Comparison of ENCODE assay signal across 22 cellular contexts in genomic region chr12:130981947-130982346, GRCh38. TPM values are rescaled to one million over a fixed set of nuclear protein-coding genes. Genes with fewer than 3 reads are reported as not detected.
DNase-seq lines count a peak whose midpoint lies in the region; ATAC-seq and TF ChIP-seq lines count a peak whose summit lies in the region.
"Had no signal": no experiment of that assay in that cellular context is flagged by ENCODE, and none has a peak within 500 bp of the region (broad histone marks: within the 10 kb centered on the region; RNA-seq: fewer than 3 reads in every experiment).

No MANE protein-coding gene starts in this region.

- H3K4ac ChIP-seq in H9 (ENCODE audit: low read depth, low read length) = no peak overlapping the region

- no peak overlapping the region for H3K27ac Mint-ChIP-seq in H9
- H3K27ac Mint-ChIP-seq in neural crest cell (ENCODE audit: unreplicated experiment) = peak overlapping the region; percentile 6
- no peak overlapping the region for H3K27ac Mint-ChIP-seq in activated CD4-positive, alpha-beta T cell treated with anti-CD3 and anti-CD28 coated beads for 36 hours

- H3K4me1 ChIP-seq in H9 (ENCODE audit: insufficient read depth, low read length) = no peaks in the 10 kb centered on the region
- peaks cover 0 to 7% of the 10 kb centered on the region in 2 donors for H3K4me1 ChIP-seq in thyroid gland
- H3K4me1 ChIP-seq: HAP-1, SJCRH30 had no signal

- H3K79me1 ChIP-seq in H9 (ENCODE audit: insufficient read depth, low read depth, low read length, poor library complexity, severe bottlenecking) = no peaks in the 10 kb centered on the region

- H3K4me1 Mint-ChIP-seq in H9 (peaks cover 7 to 13% of the 10 kb centered on the region in 2 experiments), neural crest cell (peaks cover 34% of the 10 kb centered on the region)
- no peaks in the 10 kb centered on the region for H3K4me1 Mint-ChIP-seq in activated CD4-positive, alpha-beta T cell treated with anti-CD3 and anti-CD28 coated beads for 36 hours

- no peak for TF ChIP-seq POLR2A in thyroid gland (IDR thresholded peaks at IDR 0.05)

- no peak overlapping the region for H2BK5ac ChIP-seq in H9 (ENCODE audit: insufficient read length, low read length)

- no peak overlapping the region for H3K27ac ChIP-seq in H9 (ENCODE audit: insufficient read length, low read depth, low read length)
- H3K27ac ChIP-seq in coronary artery = no peak overlapping the region
- no peak overlapping the region for H3K27ac ChIP-seq in thyroid gland
- H3K27ac ChIP-seq: KMS-11, SJCRH30 had no signal

- H2BK15ac ChIP-seq in H9 (ENCODE audit: low read depth, low read length) = no peak overlapping the region

- H4K20me1 ChIP-seq in H9 (ENCODE audit: control insufficient read depth, insufficient read depth, insufficient read length) = no peaks in the 10 kb centered on the region

- H3K4me2 ChIP-seq in H9 (ENCODE audit: insufficient read depth, insufficient read length, low read length) = no peak overlapping the region
- H3K4me2 ChIP-seq: KMS-11 had no signal

- H2AFZ ChIP-seq in H9 (ENCODE audit: low read length) = no peak overlapping the region

- H3K4me3 Mint-ChIP-seq in H9 = no peak overlapping the region
- no peak overlapping the region for H3K4me3 Mint-ChIP-seq in neural crest cell
- H3K4me3 Mint-ChIP-seq in activated CD4-positive, alpha-beta T cell treated with anti-CD3 and anti-CD28 coated beads for 36 hours = no peak overlapping the region

- DNase-seq in Right ventricle myocardium superior = peak; percentile 36
- DNase-seq in left cardiac atrium = no peak
- DNase-seq in H9 = peak; percentile 24
- DNase-seq in coronary artery (ENCODE audit: low spot score) = peak; percentile 69
- no peak for DNase-seq in neural crest cell (ENCODE audit: low read depth, low spot score)
- no peak for DNase-seq in activated CD4-positive, alpha-beta T cell treated with anti-CD3 and anti-CD28 coated beads for 36 hours
- no peak for DNase-seq in HPDE6-E6E7 (ENCODE audit: extremely low spot score)
- DNase-seq in thyroid gland = no peak
- DNase-seq: 8988T, AML-193, DMS53, EL, IMR-90, NCI-H1092 treated with DMSO at 0.1 percent for 48 hours, NCI-H146, NCI-H2029, NCI-H2227 treated with DMSO at 0.1 percent for 48 hours, NCI-H510A, NCI-H748 treated with DMSO at 0.1 percent for 48 hours, SJCRH30 had no signal

- H3K9me3 ChIP-seq in H9 (ENCODE audit: control insufficient read depth, low read depth, low read length) (no peaks in the 10 kb centered on the region), thyroid gland (no peaks in the 10 kb centered on the region)
- H3K9me3 ChIP-seq: HAP-1, SJCRH30 had no signal

- no peak overlapping the region; the same call in 1 of the 2 replicates for H3K14ac ChIP-seq in H9 (ENCODE audit: insufficient read depth, low read length)

- H3K27me3 ChIP-seq in H9 (ENCODE audit: insufficient read depth, low read length) (no peaks in the 10 kb centered on the region), thyroid gland (no peaks in the 10 kb centered on the region)

- H3K4me3 ChIP-seq in coronary artery (no peak overlapping the region), thyroid gland (replicated peaks in 1 of 3) (no peak overlapping the region)
- H3K4me3 ChIP-seq: HAP-1, SJCRH30 had no signal

- no peak overlapping the region for H4K5ac ChIP-seq in H9 (ENCODE audit: insufficient read length, low read depth, low read length)

- no peak overlapping the region for H2BK12ac ChIP-seq in H9 (ENCODE audit: insufficient read length, low read depth, low read length)

- H3K9me3 Mint-ChIP-seq in H9 (no peaks in the 10 kb centered on the region), neural crest cell (no peaks in the 10 kb centered on the region)
- H3K9me3 Mint-ChIP-seq in activated CD4-positive, alpha-beta T cell treated with anti-CD3 and anti-CD28 coated beads for 36 hours (ENCODE audit: low read depth) = no peaks in the 10 kb centered on the region

- CTCF ChIA-PET in activated CD4-positive, alpha-beta T cell treated with anti-CD3 and anti-CD28 coated beads for 36 hours (lab: Charles Lee) = interaction anchor here (0.6 kb wide), 1 partner anchor 150 kb away, joined by 3 read pairs; no protein-coding TSS in a partner anchor

- H2BK120ac ChIP-seq in H9 (ENCODE audit: low read depth, low read length, poor library complexity, severe bottlenecking) = no peak overlapping the region

- no peak for TF ChIP-seq CTCF in H9 (conservative IDR thresholded peaks at IDR 0.05)
- TF ChIP-seq CTCF in coronary artery (IDR thresholded peaks at IDR 0.05) = no peak
- TF ChIP-seq CTCF in neural crest cell (conservative IDR thresholded peaks at IDR 0.05) = no peak
- TF ChIP-seq CTCF in thyroid gland (IDR thresholded peaks at IDR 0.05) = no peak

- ATAC-seq in Right ventricle myocardium superior (ENCODE audit: poor library complexity) (no peak), left cardiac atrium (no peak)
- no peak for ATAC-seq in activated CD4-positive, alpha-beta T cell treated with anti-CD3 and anti-CD28 coated beads for 36 hours

- H3K36me3 Mint-ChIP-seq in H9 (ENCODE audit: insufficient read depth in 1 of 3, low read depth in 3 of 3) (no peaks in the 10 kb centered on the region; a peak in 1 of 7 replicates), neural crest cell (ENCODE audit: low read depth) (no peaks in the 10 kb centered on the region)
- H3K36me3 Mint-ChIP-seq in activated CD4-positive, alpha-beta T cell treated with anti-CD3 and anti-CD28 coated beads for 36 hours (ENCODE audit: low read depth) = no peaks in the 10 kb centered on the region

- H3K23me2 ChIP-seq in H9 (ENCODE audit: insufficient read length, low read depth, low read length, poor library complexity, severe bottlenecking) = no peaks in the 10 kb centered on the region

- intact Hi-C loops in Right ventricle myocardium superior (cut with DNase I) (no loop called here), left cardiac atrium (cut with DNase I) (no loop called here), thyroid gland (cut with DNase I) (no loop called here)
- intact Hi-C loops in activated CD4-positive, alpha-beta T cell treated with anti-CD3 and anti-CD28 coated beads for 36 hours (cut with DNase I, micrococcal nuclease) = no loop called here

- no peaks in the 10 kb centered on the region for H3K36me3 ChIP-seq in thyroid gland
- H3K36me3 ChIP-seq: HAP-1, SJCRH30 had no signal

- H3K27me3 Mint-ChIP-seq in H9 (ENCODE audit: low read depth) (peaks cover 13% of the 10 kb centered on the region), neural crest cell (ENCODE audit: low read depth) (no peaks in the 10 kb centered on the region)
- peaks cover 18% of the 10 kb centered on the region for H3K27me3 Mint-ChIP-seq in activated CD4-positive, alpha-beta T cell treated with anti-CD3 and anti-CD28 coated beads for 36 hours

- H3K18ac ChIP-seq in H9 (ENCODE audit: insufficient read length, low read depth, low read length) = no peak overlapping the region

- no peak overlapping the region for H2AK5ac ChIP-seq in H9 (ENCODE audit: insufficient read length, low read length)

- H3T11ph ChIP-seq in H9 (ENCODE audit: low read length) = no peak overlapping the region

- H4K8ac ChIP-seq in H9 (replicated peaks; ENCODE audit: insufficient read length, low read depth, low read length) = no peak overlapping the region

- no peak overlapping the region for H2BK20ac ChIP-seq in H9 (ENCODE audit: low read depth, low read length, poor library complexity, severe bottlenecking)

- no peak overlapping the region for H3K56ac ChIP-seq in H9 (ENCODE audit: insufficient read length, low read depth, low read length)

- POLR2A ChIA-PET in activated CD4-positive, alpha-beta T cell treated with anti-CD3 and anti-CD28 coated beads for 36 hours (lab: Charles Lee) = no interaction called here

- no CpG with 5 or more reads among the region's 11 CpGs for WGBS in H9 (ENCODE audit: extremely low coverage, insufficient read length, low lambda C conversion rate)
- 96 to 98% methylated on average over 6 to 7 of the region's 11 CpGs for WGBS in thyroid gland, 2 donors

- H3K23ac ChIP-seq in H9 (ENCODE audit: insufficient read length, low read depth, low read length) = no peak overlapping the region

- no peaks in the 10 kb centered on the region for H3K79me2 ChIP-seq in H9 (ENCODE audit: insufficient read depth, low read length)

- no peak overlapping the region for H4K91ac ChIP-seq in H9 (ENCODE audit: insufficient read length, low read depth, low read length)

- no peak overlapping the region for H3K9ac ChIP-seq in H9 (ENCODE audit: extremely low read depth, insufficient read length, low read length)
- H3K9ac ChIP-seq: KMS-11 had no signal

RNA-seq across cellular contexts. Expression of gene ADGRD1, which starts 28.2 kb away (rescaled TPM):
- 86.1 TPM for total RNA-seq in Right ventricle myocardium superior
- 100 to 1,000 TPM; 143 to 254 TPM for total RNA-seq in left cardiac atrium
- total RNA-seq in H9 (2021) = 0.09 and 0.52 TPM in 2 replicates
- total RNA-seq in neural crest cell = 0.73 and 0.98 TPM in 2 replicates
- total RNA-seq in activated CD4-positive, alpha-beta T cell treated with anti-CD3 and anti-CD28 coated beads for 36 hours = 1 to 10 TPM; 1.8 to 2.3 TPM
- total RNA-seq in thyroid gland = 10 to 100 TPM; 14.1 to 44.3 (median 24.7) TPM
- total RNA-seq: IMR-90 had no signal

Comparison
In these comparisons a context has a peak if more than half of its experiments do, and no peak if none do; other contexts are left out.
1. DNase-seq: peak in Right ventricle myocardium superior (single experiment), H9 (single experiment) and coronary artery (single experiment); none in left cardiac atrium (single experiment), neural crest cell (single experiment), activated CD4-positive, alpha-beta T cell treated with anti-CD3 and anti-CD28 coated beads for 36 hours (single experiment), HPDE6-E6E7 (single experiment) and thyroid gland (0 of 2).